ENCODE assay signal across 1 cellular context in genomic region chr2:117814417-117815264, GRCh38.
A peak's percentile ranks its signal among the peaks of the same experiment; 100 is the strongest.
TF ChIP-seq lines count a peak whose summit lies in the region.

Gene DDX18 (plus strand): TSS chr2:117814691. CDS start chr2:117814778, 87 bp downstream.

TF ChIP-seq in K562, 482 proteins besides CTCF, POLR2A, EP300 and RAD21 (continued from another document and continues in another):
- TF ChIP-seq ETS1 (conservative IDR thresholded peaks at IDR 0.05; ENCODE audit: control insufficient read depth, low read depth, low read length) (peak; percentile 77; the same call in 1 of the 2 replicates), ATF4 (CRISPR knock-in tag; IDR thresholded peaks at IDR 0.05) (no peak), ETV5 (CRISPR knock-in tag; IDR thresholded peaks at IDR 0.05; ENCODE audit: low read depth) (peak; percentile 94), KAT7 (CRISPR knock-in tag; IDR thresholded peaks at IDR 0.05; ENCODE audit: borderline replicate concordance) (peak; percentile 56; the same call in 1 of the 2 replicates), PYGO2 (tag; IDR thresholded peaks at IDR 0.05) (no peak), ETV6 (IDR thresholded peaks at IDR 0.05; ENCODE audit: borderline replicate concordance in 1 of 2, low read depth in 2 of 2, low read length in 1 of 2) (peak in 1 of 2 experiments; percentile 82; a peak in 2 of 4 replicates), ETV6 (CRISPR knock-in tag; IDR thresholded peaks at IDR 0.05; ENCODE audit: borderline replicate concordance) (peak; percentile 78; the same call in 1 of the 2 replicates), PHF8 (IDR thresholded peaks at IDR 0.05; ENCODE audit: borderline replicate concordance, low read length) (peak; percentile 94), NFATC3 (IDR thresholded peaks at IDR 0.05) (no peak), ZNF121 (CRISPR knock-in tag; conservative IDR thresholded peaks at IDR 0.05) (no peak), JUNB (CRISPR knock-in tag; conservative IDR thresholded peaks at IDR 0.05) (no peak), ZNF77 (CRISPR knock-in tag; IDR thresholded peaks at IDR 0.05) (no peak), ZFX (CRISPR knock-in tag; IDR thresholded peaks at IDR 0.05) (peak; percentile 54; the same call in 1 of the 2 replicates), TCF3 (CRISPR knock-in tag; IDR thresholded peaks at IDR 0.05) (peak; percentile 51; the same call in 1 of the 2 replicates), FOXJ3 (CRISPR knock-in tag; IDR thresholded peaks at IDR 0.05) (no peak), BACH1 (tag; IDR thresholded peaks at IDR 0.05) (no peak), FOXP4 (CRISPR knock-in tag; IDR thresholded peaks at IDR 0.05; ENCODE audit: borderline replicate concordance) (no peak), STAG1 (CRISPR knock-in tag; IDR thresholded peaks at IDR 0.05; ENCODE audit: borderline replicate concordance) (no peak), TGIF2 (CRISPR knock-in tag; IDR thresholded peaks at IDR 0.05) (peak; percentile 23; the same call in 1 of the 2 replicates), CBX5 (IDR thresholded peaks at IDR 0.05; ENCODE audit: borderline replicate concordance, low read depth) (no peak), AFF4 (CRISPR knock-in tag; IDR thresholded peaks at IDR 0.05) (peak; percentile 84), MCM3 (IDR thresholded peaks at IDR 0.05) (no peak), ASH1L (IDR thresholded peaks at IDR 0.05; ENCODE audit: borderline replicate concordance, low read depth, partially characterized antibody) (no peak), ZMIZ1 (IDR thresholded peaks at IDR 0.05; ENCODE audit: low read depth in 2 of 2, low read length in 2 of 2) (no peak), ZBTB2 (IDR thresholded peaks at IDR 0.05) (no peak), RFX1 (IDR thresholded peaks at IDR 0.05) (no peak), NR2C1 (IDR thresholded peaks at IDR 0.05) (peak; percentile 76), NR2C1 (tag; IDR thresholded peaks at IDR 0.05) (peak; percentile 90), NR1H2 (CRISPR knock-in tag; IDR thresholded peaks at IDR 0.05) (no peak), CC2D1A (IDR thresholded peaks at IDR 0.05) (peak; percentile 93), HMGN3 (IDR thresholded peaks at IDR 0.05; ENCODE audit: borderline replicate concordance, extremely low read depth, insufficient read length, low read depth, low read length) (no peak), ARNT (IDR thresholded peaks at IDR 0.05) (peak; percentile 75 to 86; a peak in 3 of 4 replicates), C11orf30 (IDR thresholded peaks at IDR 0.05; ENCODE audit: low read depth) (peak; percentile 92), CAMTA2 (CRISPR knock-in tag; conservative IDR thresholded peaks at IDR 0.05) (no peak), FIP1L1 (IDR thresholded peaks at IDR 0.05; ENCODE audit: low read depth, low read length, poor library complexity, severe bottlenecking) (no peak), FOS (IDR thresholded peaks at IDR 0.05; ENCODE audit: extremely low read depth, insufficient read length) (no peak), CBX1 (IDR thresholded peaks at IDR 0.05; ENCODE audit: low read depth) (0 out of 2 replicates have a peak, but pooled peaks have one; percentile 65), MCM5 (IDR thresholded peaks at IDR 0.05; ENCODE audit: low read depth) (no peak), HMG20B (CRISPR knock-in tag; IDR thresholded peaks at IDR 0.05) (no peak), TAF1 (IDR thresholded peaks at IDR 0.05; ENCODE audit: control insufficient read depth, extremely low read depth, insufficient read depth, low read length, severe bottlenecking) (peak; percentile 70), CHCHD3 (CRISPR knock-in tag; IDR thresholded peaks at IDR 0.05) (no peak)
